2 cellular contexts compared by ENCODE assay signal in the genomic region with DNA sequence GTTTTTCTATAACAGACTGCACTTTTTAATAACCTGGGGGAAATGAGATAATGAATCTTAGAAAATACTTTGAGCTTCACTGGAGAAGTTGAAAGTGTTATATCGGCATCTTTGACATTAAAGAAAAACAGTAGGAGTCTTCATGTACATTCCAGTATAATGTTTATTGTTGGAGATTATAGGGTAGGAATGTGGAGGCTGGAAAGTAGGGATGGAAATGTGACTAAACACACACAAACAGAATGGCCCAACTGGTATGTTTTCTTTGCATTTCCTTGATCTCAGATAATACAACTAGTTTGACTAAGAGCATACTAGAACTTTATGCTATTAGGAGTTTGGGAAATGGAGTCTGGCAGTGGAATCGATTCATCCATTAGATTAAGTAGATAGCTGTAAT.
TF ChIP-seq lines count a peak whose summit lies in the region.

No MANE protein-coding gene starts in this region.

TF ChIP-seq in IMR-90, 13 proteins besides CTCF, POLR2A, EP300 and RAD21:
- TF ChIP-seq NFE2L2 (IDR thresholded peaks at IDR 0.05; ENCODE audit: low read depth, low read length) = no peak
- no peak for TF ChIP-seq MAFK (IDR thresholded peaks at IDR 0.05; ENCODE audit: low read depth, low read length)
- no peak for TF ChIP-seq MXI1 (IDR thresholded peaks at IDR 0.05; ENCODE audit: borderline replicate concordance, low read depth, low read length)

TF ChIP-seq in K562, 482 proteins besides CTCF, POLR2A, EP300 and RAD21:
- no peak for TF ChIP-seq ZNF785 (CRISPR knock-in tag; IDR thresholded peaks at IDR 0.05)
- no peak for TF ChIP-seq RAD51 (IDR thresholded peaks at IDR 0.05; ENCODE audit: borderline replicate concordance, low read depth)
- TF ChIP-seq SAFB (IDR thresholded peaks at IDR 0.05; ENCODE audit: borderline replicate concordance, low read depth, low read length) = no peak
- no peak for TF ChIP-seq DLX4 (CRISPR knock-in tag; IDR thresholded peaks at IDR 0.05)
- TF ChIP-seq SOX6 (IDR thresholded peaks at IDR 0.05) = no peak
- TF ChIP-seq USF2 (CRISPR knock-in tag; IDR thresholded peaks at IDR 0.05) = no peak
- TF ChIP-seq ATF1 (CRISPR knock-in tag; IDR thresholded peaks at IDR 0.05) = no peak
- no peak for TF ChIP-seq ATF1 (tag; IDR thresholded peaks at IDR 0.05)
- no peak for TF ChIP-seq NFIX (CRISPR knock-in tag; IDR thresholded peaks at IDR 0.05; ENCODE audit: low read depth)
